Comparison of ENCODE assay signal across 8 cellular contexts in genomic region chrX:136780738-136781137, GRCh38. TPM values are rescaled to one million over a fixed set of nuclear protein-coding genes. Genes with fewer than 3 reads are reported as not detected.
A peak's percentile ranks its signal among the peaks of the same experiment; 100 is the strongest.
DNase-seq lines count a peak whose midpoint lies in the region; ATAC-seq and TF ChIP-seq lines count a peak whose summit lies in the region.

TSS of gene ARHGEF6 (minus strand) at chrX:136780932. CDS start at chrX:136780882, 50 bp downstream.

- H3K27me3 Mint-ChIP-seq in activated CD8-positive, alpha-beta T cell treated with anti-CD3 and anti-CD28 coated beads for 36 hours, result no peaks in the 10 kb centered on the region
- H3K27me3 Mint-ChIP-seq in immature natural killer cell (ENCODE audit: low read depth in 3 of 3), result peaks cover 0 to 4% (median 1%) of the 10 kb centered on the region in 3 donors

- no peaks in the 10 kb centered on the region for H3K4me1 ChIP-seq in urinary bladder (ENCODE audit: insufficient read depth)

- WGBS in urinary bladder, result 10% methylated on average over 10 of the region's 10 CpGs

- peak within 1 kb of the TSS; percentile 77 for H3K4me3 Mint-ChIP-seq in activated CD8-positive, alpha-beta T cell treated with anti-CD3 and anti-CD28 coated beads for 36 hours
- peak within 1 kb of the TSS; percentile 92 to 97 (median 93) for H3K4me3 Mint-ChIP-seq in immature natural killer cell

- peak; percentile 50 for ATAC-seq in GM18498 (IDR thresholded peaks at IDR 0.05; ENCODE audit: unreplicated experiment)
- ATAC-seq in HG03432 (IDR thresholded peaks at IDR 0.05; ENCODE audit: unreplicated experiment), result peak; percentile 53
- peak; percentile 57 for ATAC-seq in activated CD8-positive, alpha-beta T cell treated with anti-CD3 and anti-CD28 coated beads for 36 hours
- ATAC-seq in HG02588 (IDR thresholded peaks at IDR 0.05; ENCODE audit: unreplicated experiment), result no peak

- DNase-seq in activated CD8-positive, alpha-beta T cell treated with anti-CD3 and anti-CD28 coated beads for 36 hours, result peak; percentile 57
- peak; percentile 21 to 35 (median 33) for DNase-seq in immature natural killer cell
- no peak for DNase-seq in COLO668 (lab: John Stamatoyannopoulos, UW; ENCODE audit: unreplicated experiment)
- DNase-seq in OCI-M2 (lab: John Stamatoyannopoulos, UW; ENCODE audit: unreplicated experiment), result no peak

- CTCF ChIA-PET in activated CD8-positive, alpha-beta T cell treated with anti-CD3 and anti-CD28 coated beads for 36 hours (lab: Charles Lee), result no interaction called here

- no peaks in the 10 kb centered on the region for H3K9me3 Mint-ChIP-seq in activated CD8-positive, alpha-beta T cell treated with anti-CD3 and anti-CD28 coated beads for 36 hours
- H3K9me3 Mint-ChIP-seq in immature natural killer cell, result no peaks in the 10 kb centered on the region

- H3K4me3 ChIP-seq in urinary bladder (ENCODE audit: low read depth, low read length), result peak within 1 kb of the TSS; percentile 40

- H3K27ac ChIP-seq in urinary bladder (ENCODE audit: low read depth), result no peak within 1 kb of the TSS

- H3K36me3 Mint-ChIP-seq in activated CD8-positive, alpha-beta T cell treated with anti-CD3 and anti-CD28 coated beads for 36 hours (ENCODE audit: low read depth), result peaks cover 23% of the 10 kb centered on the region
- no peaks in the 10 kb centered on the region for H3K36me3 Mint-ChIP-seq in immature natural killer cell

- no peaks in the 10 kb centered on the region for H3K36me3 ChIP-seq in urinary bladder (ENCODE audit: insufficient read depth)

- no peak for TF ChIP-seq CTCF in activated CD8-positive, alpha-beta T cell treated with anti-CD3 and anti-CD28 coated beads for 36 hours (IDR thresholded peaks at IDR 0.05)

- POLR2A ChIA-PET in activated CD8-positive, alpha-beta T cell treated with anti-CD3 and anti-CD28 coated beads for 36 hours (lab: Charles Lee), result interaction anchor here (0.9 kb wide), 1 partner anchor 97 kb away, joined by 3 read pairs; no protein-coding TSS in a partner anchor

- peaks cover 53% of the 10 kb centered on the region for H3K4me1 Mint-ChIP-seq in activated CD8-positive, alpha-beta T cell treated with anti-CD3 and anti-CD28 coated beads for 36 hours (ENCODE audit: low read depth)
- H3K4me1 Mint-ChIP-seq in immature natural killer cell, result peaks cover 47 to 61% of the 10 kb centered on the region in 2 donors

- peak within 1 kb of the TSS; percentile 99 for H3K27ac Mint-ChIP-seq in activated CD8-positive, alpha-beta T cell treated with anti-CD3 and anti-CD28 coated beads for 36 hours
- peak within 1 kb of the TSS; percentile 86 to 95 (median 93) for H3K27ac Mint-ChIP-seq in immature natural killer cell

- intact Hi-C loops in activated CD8-positive, alpha-beta T cell treated with anti-CD3 and anti-CD28 coated beads for 36 hours (cut with micrococcal nuclease), result no loop called here

RNA-seq across cellular contexts. Expression of gene ARHGEF6, which starts in this region (rescaled TPM):
- 10 to 100 TPM; 45.7 to 45.8 TPM for total RNA-seq in activated CD8-positive, alpha-beta T cell treated with anti-CD3 and anti-CD28 coated beads for 36 hours
- polyA plus RNA-seq in immature natural killer cell, result 10 to 100 TPM; 48.4 to 62.0 (median 50.5) TPM
- 28.5 TPM for total RNA-seq in urinary bladder
- polyA plus RNA-seq in urinary bladder, result 11.2 TPM

Comparison
In these comparisons a context has a peak if more than half of its experiments do, and no peak if none do; other contexts are left out.
1. DNase-seq: peak in activated CD8-positive, alpha-beta T cell treated with anti-CD3 and anti-CD28 coated beads for 36 hours (single experiment) and immature natural killer cell (3 of 3); none in COLO668 (single experiment) and OCI-M2 (single experiment).